Comparison of ENCODE assay signal across 20 cellular contexts in the genomic region with DNA sequence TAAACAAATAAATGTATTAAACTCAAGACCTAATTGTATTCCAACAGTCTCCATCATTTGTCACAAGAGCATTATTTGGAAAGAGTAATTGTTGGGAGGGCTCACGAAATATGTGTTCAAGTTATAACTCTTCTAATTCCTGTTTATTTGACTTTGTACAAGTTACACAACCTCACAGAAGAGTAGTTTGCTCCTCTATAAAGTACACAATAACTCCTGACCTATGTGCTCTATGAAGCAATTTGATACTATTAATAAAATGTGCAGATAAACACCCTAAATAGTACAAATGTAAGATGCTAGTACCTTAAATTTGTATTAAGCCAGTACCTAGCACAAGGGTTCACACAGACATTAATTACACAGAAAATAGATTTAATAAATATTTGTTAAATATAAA.
A peak's percentile ranks its signal among the peaks of the same experiment; 100 is the strongest.
DNase-seq lines count a peak whose midpoint lies in the region; ATAC-seq and FAIRE-seq lines count a peak whose summit lies in the region.
"Had no signal": no experiment of that assay in that cellular context is flagged by ENCODE, and none has a peak within 500 bp of the region (broad histone marks: within the 10 kb centered on the region; RNA-seq: fewer than 3 reads in every experiment).

No MANE protein-coding gene starts in this region.

- H3K9me3 ChIP-seq in right cardiac atrium (ENCODE audit: control insufficient read depth, low read length) (no peaks in the 10 kb centered on the region), small intestine (ENCODE audit: control insufficient read depth, low read depth) (no peaks in the 10 kb centered on the region)

- no peak overlapping the region for H3K4me3 Mint-ChIP-seq in effector memory CD8-positive, alpha-beta T cell
- H3K4me3 Mint-ChIP-seq: CD4-positive, alpha-beta memory T cell had no signal

- H3K9me3 Mint-ChIP-seq in effector memory CD8-positive, alpha-beta T cell: no peaks in the 10 kb centered on the region

- H3K4me1 Mint-ChIP-seq in effector memory CD8-positive, alpha-beta T cell (ENCODE audit: low read depth in 2 of 2): no peaks in the 10 kb centered on the region
- H3K4me1 Mint-ChIP-seq: CD4-positive, alpha-beta memory T cell had no signal

- H3K27ac Mint-ChIP-seq in effector memory CD8-positive, alpha-beta T cell: no peak overlapping the region
- H3K27ac Mint-ChIP-seq: CD4-positive, alpha-beta memory T cell had no signal

- H3K36me3 Mint-ChIP-seq in effector memory CD8-positive, alpha-beta T cell (ENCODE audit: insufficient read depth): peaks cover 3% of the 10 kb centered on the region
- H3K36me3 Mint-ChIP-seq: CD4-positive, alpha-beta memory T cell had no signal

- DNase-seq in Right ventricle myocardium superior (no peak), right cardiac atrium (no peak), left ventricle myocardium superior (no peak), cardiac septum (ENCODE audit: low spot score) (no peak), small intestine (peak; percentile 5)
- no peak for DNase-seq in effector memory CD8-positive, alpha-beta T cell
- DNase-seq: C1 segment of cervical spinal cord; Calu3; CD4-positive, alpha-beta memory T cell; COR-L47; DMS53; DMS79 treated with DMSO at 0.1 percent for 48 hours; GF-D8; GM23248; H7; HCEC 1CT had no signal

- intact Hi-C loops in Right ventricle myocardium superior (cut with DNase I): no loop called here
- intact Hi-C loops in right cardiac atrium (cut with DNase I): no loop called here
- intact Hi-C loops in left ventricle myocardium superior (cut with micrococcal nuclease): no loop called here
- intact Hi-C loops in cardiac septum (cut with DNase I): no loop called here

- no peaks in the 10 kb centered on the region for H3K36me3 ChIP-seq in small intestine (ENCODE audit: control insufficient read depth in 2 of 2, insufficient read depth in 2 of 2, low read length in 2 of 2)

- no peaks in the 10 kb centered on the region for H3K27me3 ChIP-seq in right cardiac atrium (ENCODE audit: control insufficient read depth, insufficient read depth)
- no peaks in the 10 kb centered on the region for H3K27me3 ChIP-seq in small intestine (ENCODE audit: control insufficient read depth in 2 of 2, insufficient read depth in 2 of 2, low read length in 2 of 2)

- 73% methylated on average over 1 of the region's 1 CpG for WGBS in right cardiac atrium
- WGBS in small intestine, 3 donors: 34 to 43% (median 38%) methylated on average over 1 of the region's 1 CpG

- H3K27ac ChIP-seq in right cardiac atrium (ENCODE audit: low read length) (no peak overlapping the region), small intestine (ENCODE audit: low read depth in 1 of 2, low read length in 1 of 2) (no peak overlapping the region)
- H3K27ac ChIP-seq: GM23248 had no signal

- FAIRE-seq in endometrium (lab: Jason Lieb, UNC): peak; percentile 67
- no peak for FAIRE-seq in small intestine (lab: Jason Lieb, UNC)
- FAIRE-seq: GM12891, GM18507, H1 had no signal

- ATAC-seq in Right ventricle myocardium superior (ENCODE audit: poor library complexity) (peak; percentile 69), right cardiac atrium (no peak), left ventricle myocardium superior (peak; percentile 65)
- no peak for ATAC-seq in effector memory CD8-positive, alpha-beta T cell (replicated peaks)

- no peaks in the 10 kb centered on the region for H3K4me1 ChIP-seq in right cardiac atrium (ENCODE audit: control insufficient read depth, insufficient read depth, low read length)
- H3K4me1 ChIP-seq in small intestine (ENCODE audit: control insufficient read depth in 2 of 2, insufficient read depth in 1 of 2, low read depth in 1 of 2, low read length in 1 of 2): no peaks in the 10 kb centered on the region

- H3K27me3 Mint-ChIP-seq in effector memory CD8-positive, alpha-beta T cell: no peaks in the 10 kb centered on the region
- H3K27me3 Mint-ChIP-seq: CD4-positive, alpha-beta memory T cell had no signal

- no peak overlapping the region for H3K4me3 ChIP-seq in right cardiac atrium (ENCODE audit: low read length)
- H3K4me3 ChIP-seq in small intestine (ENCODE audit: low read depth in 1 of 2, low read length in 2 of 2): no peak overlapping the region
- H3K4me3 ChIP-seq: GM23248 had no signal

Comparison
In these comparisons a context has a peak if more than half of its experiments do, and no peak if none do; other contexts are left out.
1. ATAC-seq: peak in Right ventricle myocardium superior (single experiment) and left ventricle myocardium superior (single experiment); none in right cardiac atrium (0 of 2) and effector memory CD8-positive, alpha-beta T cell (single experiment).